In genomic region chr9:35689601-35690446, GRCh38 we compare ENCODE assay signal across 8 cellular contexts. TPM values are rescaled to one million over a fixed set of nuclear protein-coding genes. Genes with fewer than 3 reads are reported as not detected.
A peak's percentile ranks its signal among the peaks of the same experiment; 100 is the strongest.
DNase-seq lines count a peak whose midpoint lies in the region; ATAC-seq and TF ChIP-seq lines count a peak whose summit lies in the region.

TSS of gene TPM2 (minus strand) at chr9:35689925. CDS start at chr9:35689817, 108 bp downstream.

- H3K27me3 ChIP-seq in RWPE2 (ENCODE audit: insufficient read depth, poor library complexity, severe bottlenecking) (no peaks in the 10 kb centered on the region), esophagus (ENCODE audit: control insufficient read depth in 1 of 2, insufficient read depth in 2 of 2, low read length in 2 of 2) (no peaks in the 10 kb centered on the region)

- WGBS in esophagus, 2 donors, result 18 to 29% methylated on average over 54 to 67 of the region's 67 CpGs

- TF ChIP-seq CTCF in GM12865 (IDR thresholded peaks at IDR 0.05; ENCODE audit: insufficient read depth, low read depth, low read length, missing control alignments), result no peak
- no peak for TF ChIP-seq CTCF in RWPE2 (IDR thresholded peaks at IDR 0.05; ENCODE audit: poor library complexity, severe bottlenecking)

- DNase-seq in GM12865 (ENCODE audit: low read depth), result no peak
- no peak for DNase-seq in RWPE2 (ENCODE audit: low spot score)
- DNase-seq in myocyte (ENCODE audit: low read depth), result peak; percentile 99
- DNase-seq in SKM-1 treated with dmso at 0.1 percent for 144 hours (lab: John Stamatoyannopoulos, UW; ENCODE audit: unreplicated experiment), result no peak
- no peak for DNase-seq in T1000 (lab: John Stamatoyannopoulos, UW)

- peak; percentile 70 for ATAC-seq in RWPE2 (ENCODE audit: low read depth)
- ATAC-seq in HG03097 (IDR thresholded peaks at IDR 0.05; ENCODE audit: low FRiP score, unreplicated experiment), result no peak
- no peak for ATAC-seq in HG02798 (IDR thresholded peaks at IDR 0.05; ENCODE audit: poor library complexity, unreplicated experiment)

- H3K4me1 ChIP-seq in RWPE2 (ENCODE audit: insufficient read depth, poor library complexity, severe bottlenecking) (peaks cover 14% of the 10 kb centered on the region), esophagus (ENCODE audit: control insufficient read depth in 2 of 2, insufficient read depth in 2 of 2, low read length in 1 of 2) (peaks cover 2 to 6% of the 10 kb centered on the region in 2 donors)

- no peaks in the 10 kb centered on the region for H3K9me3 ChIP-seq in RWPE2 (ENCODE audit: severe bottlenecking)
- no peaks in the 10 kb centered on the region for H3K9me3 ChIP-seq in esophagus (ENCODE audit: control insufficient read depth in 2 of 2, insufficient read depth in 1 of 2, low read depth in 1 of 2, low read length in 1 of 2)

- H3K4me3 ChIP-seq in GM12865 (ENCODE audit: low read depth, low read length) (peak within 1 kb of the TSS; percentile 59), RWPE2 (ENCODE audit: severe bottlenecking) (peak within 1 kb of the TSS; percentile 54), esophagus (ENCODE audit: low read depth in 1 of 2, low read length in 2 of 2) (peak within 1 kb of the TSS; percentile 57 to 60)

- H3K36me3 ChIP-seq in RWPE2 (ENCODE audit: low read depth), result peaks cover 37% of the 10 kb centered on the region
- peaks cover 0 to 5% of the 10 kb centered on the region in 2 donors for H3K36me3 ChIP-seq in esophagus (ENCODE audit: control insufficient read depth in 2 of 2, insufficient read depth in 2 of 2, low read length in 1 of 2)

- H3K27ac ChIP-seq in RWPE2 (ENCODE audit: poor library complexity, severe bottlenecking) (peak within 1 kb of the TSS; percentile 92), esophagus (ENCODE audit: low read depth in 2 of 2, low read length in 1 of 2) (peak within 1 kb of the TSS; percentile 86 to 92)

RNA-seq across cellular contexts. Expression of gene TPM2, which starts in this region (rescaled TPM):
- polyA plus RNA-seq in esophagus, result 1,000 to 10,000 TPM; 1,007 to 1,288 TPM
- 13,316 and 13,583 TPM in 2 replicates for total RNA-seq in myocyte
- polyA plus RNA-seq in myocyte (2012), result 5,772 TPM
